In genomic region chr3:33386631-33387030, GRCh38 we compare ENCODE assay signal across 18 cellular contexts. TPM values are rescaled to one million over a fixed set of nuclear protein-coding genes. Genes with fewer than 3 reads are reported as not detected.
DNase-seq lines count a peak whose midpoint lies in the region; ATAC-seq and TF ChIP-seq lines count a peak whose summit lies in the region.
"Had no signal": no experiment of that assay in that cellular context is flagged by ENCODE, and none has a peak within 500 bp of the region (broad histone marks: within the 10 kb centered on the region; RNA-seq: fewer than 3 reads in every experiment).

No MANE protein-coding gene starts in this region.

- no peaks in the 10 kb centered on the region for H3K27me3 ChIP-seq in osteoblast (ENCODE audit: insufficient read depth, low read length)

- H4K20me1 ChIP-seq in osteoblast (ENCODE audit: insufficient read depth, low read length): peaks cover 3% of the 10 kb centered on the region

- peaks cover 15% of the 10 kb centered on the region for H3K4me1 Mint-ChIP-seq in T-helper 1 cell treated with Interleukin-12 subunit alpha and Interleukin-12 subunit beta and Interleukin-4 antibody, amounts not matched to agents 30 μg/mL and 1 μg/mL, for 36 hours (ENCODE audit: low read depth)
- H3K4me1 Mint-ChIP-seq in activated naive CD8-positive, alpha-beta T cell (ENCODE audit: low read depth): peaks cover 17% of the 10 kb centered on the region
- peaks cover 17% of the 10 kb centered on the region for H3K4me1 Mint-ChIP-seq in activated naive CD8-positive, alpha-beta T cell treated with anti-CD3 and anti-CD28 coated beads, Interleukin-2, amount 50 U/mL, for 24 hours
- H3K4me1 Mint-ChIP-seq in activated naive CD8-positive, alpha-beta T cell treated with anti-CD3 and anti-CD28 coated beads, Interleukin-2, amount 10 ng/mL, durations not matched to agents 7 days and 5 days: peaks cover 19% of the 10 kb centered on the region

- no peak for TF ChIP-seq CTCF in osteoblast (IDR thresholded peaks at IDR 0.05; ENCODE audit: extremely low read depth, low read depth, low read length)

- H3K4me1 ChIP-seq in osteoblast (ENCODE audit: insufficient read depth, low read length): peaks cover 31% of the 10 kb centered on the region

- no peak overlapping the region for H2AFZ ChIP-seq in osteoblast (ENCODE audit: low read length)

- DNase-seq in T-helper 1 cell (no peak), osteoblast (ENCODE audit: insufficient read length, low spot score, missing footprints) (no peak), ACHN (no peak), EL (no peak)
- DNase-seq in activated naive CD8-positive, alpha-beta T cell treated with anti-CD3 and anti-CD28 coated beads, Interleukin-2, amount 50 U/mL, for 24 hours: no peak
- DNase-seq in activated naive CD8-positive, alpha-beta T cell treated with anti-CD3 and anti-CD28 coated beads, Interleukin-2, amount 10 ng/mL, durations not matched to agents 7 days and 5 days: no peak
- DNase-seq: GOT3, KG1, NCI-H1417 treated with DMSO at 0.1 percent for 48 hours, NCI-H1930, NCI-H226, NCI-H524, SHP77 treated with DMSO at 0.1 percent for 48 hours had no signal

- peak overlapping the region; percentile 47 for H3K27ac Mint-ChIP-seq in T-helper 1 cell treated with Interleukin-12 subunit alpha and Interleukin-12 subunit beta and Interleukin-4 antibody, amounts not matched to agents 30 μg/mL and 1 μg/mL, for 36 hours
- H3K27ac Mint-ChIP-seq in activated naive CD8-positive, alpha-beta T cell: peak overlapping the region; percentile 66
- no peak overlapping the region for H3K27ac Mint-ChIP-seq in activated naive CD8-positive, alpha-beta T cell treated with anti-CD3 and anti-CD28 coated beads, Interleukin-2, amount 50 U/mL, for 24 hours
- peak overlapping the region; percentile 21 for H3K27ac Mint-ChIP-seq in activated naive CD8-positive, alpha-beta T cell treated with anti-CD3 and anti-CD28 coated beads, Interleukin-2, amount 10 ng/mL, durations not matched to agents 7 days and 5 days

- POLR2A ChIA-PET in activated naive CD8-positive, alpha-beta T cell treated with anti-CD3 and anti-CD28 coated beads, Interleukin-2, amount 10 ng/mL, durations not matched to agents 7 days and 5 days (lab: Charles Lee): no interaction called here

- no peak overlapping the region for H3K4me3 Mint-ChIP-seq in T-helper 1 cell treated with Interleukin-12 subunit alpha and Interleukin-12 subunit beta and Interleukin-4 antibody, amounts not matched to agents 30 μg/mL and 1 μg/mL, for 36 hours
- no peak overlapping the region for H3K4me3 Mint-ChIP-seq in activated naive CD8-positive, alpha-beta T cell
- no peak overlapping the region for H3K4me3 Mint-ChIP-seq in activated naive CD8-positive, alpha-beta T cell treated with anti-CD3 and anti-CD28 coated beads, Interleukin-2, amount 50 U/mL, for 24 hours
- H3K4me3 Mint-ChIP-seq in activated naive CD8-positive, alpha-beta T cell treated with anti-CD3 and anti-CD28 coated beads, Interleukin-2, amount 10 ng/mL, durations not matched to agents 7 days and 5 days: no peak overlapping the region
- H3K4me3 Mint-ChIP-seq: CD14-positive monocyte had no signal

- no peak for ATAC-seq in activated naive CD8-positive, alpha-beta T cell treated with anti-CD3 and anti-CD28 coated beads, Interleukin-2, amount 50 U/mL, for 24 hours
- no peak for ATAC-seq in activated naive CD8-positive, alpha-beta T cell treated with anti-CD3 and anti-CD28 coated beads, Interleukin-2, amount 10 ng/mL, durations not matched to agents 7 days and 5 days (ENCODE audit: low read depth)
- ATAC-seq: GM12878 had no signal

- peak overlapping the region; percentile 7 for H3K27ac ChIP-seq in osteoblast (ENCODE audit: low read depth, low read length)
- H3K27ac ChIP-seq: 22Rv1 had no signal

- in situ Hi-C loops in ACHN (cut with HindIII; ENCODE audit: low pct_ligation_motif_present, low pct_unique_long_range_greater_than_20kb, low sequenced_read_pairs): no loop called here

- no peaks in the 10 kb centered on the region for H3K27me3 Mint-ChIP-seq in T-helper 1 cell treated with Interleukin-12 subunit alpha and Interleukin-12 subunit beta and Interleukin-4 antibody, amounts not matched to agents 30 μg/mL and 1 μg/mL, for 36 hours (ENCODE audit: low read depth)
- H3K27me3 Mint-ChIP-seq in activated naive CD8-positive, alpha-beta T cell: no peaks in the 10 kb centered on the region
- no peaks in the 10 kb centered on the region for H3K27me3 Mint-ChIP-seq in activated naive CD8-positive, alpha-beta T cell treated with anti-CD3 and anti-CD28 coated beads, Interleukin-2, amount 50 U/mL, for 24 hours
- no peaks in the 10 kb centered on the region for H3K27me3 Mint-ChIP-seq in activated naive CD8-positive, alpha-beta T cell treated with anti-CD3 and anti-CD28 coated beads, Interleukin-2, amount 10 ng/mL, durations not matched to agents 7 days and 5 days

- no peak overlapping the region for H3K4me2 ChIP-seq in osteoblast (ENCODE audit: insufficient read depth, low read length)

- no peaks in the 10 kb centered on the region for H3K9me3 ChIP-seq in osteoblast (ENCODE audit: low read depth, low read length)

- H3K36me3 Mint-ChIP-seq in T-helper 1 cell treated with Interleukin-12 subunit alpha and Interleukin-12 subunit beta and Interleukin-4 antibody, amounts not matched to agents 30 μg/mL and 1 μg/mL, for 36 hours (ENCODE audit: low read depth): peaks cover 26% of the 10 kb centered on the region
- peaks cover 18% of the 10 kb centered on the region for H3K36me3 Mint-ChIP-seq in activated naive CD8-positive, alpha-beta T cell
- H3K36me3 Mint-ChIP-seq in activated naive CD8-positive, alpha-beta T cell treated with anti-CD3 and anti-CD28 coated beads, Interleukin-2, amount 50 U/mL, for 24 hours (ENCODE audit: low read depth): peaks cover 35% of the 10 kb centered on the region
- peaks cover 16% of the 10 kb centered on the region for H3K36me3 Mint-ChIP-seq in activated naive CD8-positive, alpha-beta T cell treated with anti-CD3 and anti-CD28 coated beads, Interleukin-2, amount 10 ng/mL, durations not matched to agents 7 days and 5 days

- H3K79me2 ChIP-seq in osteoblast (ENCODE audit: insufficient read depth, low read length): peaks cover 16% of the 10 kb centered on the region

- no peaks in the 10 kb centered on the region for H3K9me3 Mint-ChIP-seq in T-helper 1 cell treated with Interleukin-12 subunit alpha and Interleukin-12 subunit beta and Interleukin-4 antibody, amounts not matched to agents 30 μg/mL and 1 μg/mL, for 36 hours
- H3K9me3 Mint-ChIP-seq in activated naive CD8-positive, alpha-beta T cell (ENCODE audit: low read depth): no peaks in the 10 kb centered on the region
- no peaks in the 10 kb centered on the region for H3K9me3 Mint-ChIP-seq in activated naive CD8-positive, alpha-beta T cell treated with anti-CD3 and anti-CD28 coated beads, Interleukin-2, amount 50 U/mL, for 24 hours
- H3K9me3 Mint-ChIP-seq in activated naive CD8-positive, alpha-beta T cell treated with anti-CD3 and anti-CD28 coated beads, Interleukin-2, amount 10 ng/mL, durations not matched to agents 7 days and 5 days: no peaks in the 10 kb centered on the region

- no peak overlapping the region for H3K4me3 ChIP-seq in osteoblast (ENCODE audit: insufficient read depth, low read length)
- H3K4me3 ChIP-seq: GM12878 had no signal

- H3K36me3 ChIP-seq in osteoblast (ENCODE audit: insufficient read depth, low read length): peaks cover 82% of the 10 kb centered on the region

RNA-seq across cellular contexts. Expression of gene UBP1, which starts 53.6 kb away (rescaled TPM):
- 10 to 100 TPM; 66.8 to 73.9 TPM for total RNA-seq in activated naive CD8-positive, alpha-beta T cell treated with anti-CD3 and anti-CD28 coated beads, Interleukin-2, amount 10 ng/mL, durations not matched to agents 7 days and 5 days
- 69.0 and 77.4 TPM in 2 replicates for total RNA-seq in osteoblast
